Comparison of ENCODE assay signal across 9 cellular contexts in genomic region chr2:28408764-28409599, GRCh38. TPM values are rescaled to one million over a fixed set of nuclear protein-coding genes. Genes with fewer than 3 reads are reported as not detected.
DNase-seq lines count a peak whose midpoint lies in the region; ATAC-seq, FAIRE-seq and TF ChIP-seq lines count a peak whose summit lies in the region.
"Had no signal": no experiment of that assay in that cellular context is flagged by ENCODE, and none has a peak within 500 bp of the region (broad histone marks: within the 10 kb centered on the region; RNA-seq: fewer than 3 reads in every experiment).

No MANE protein-coding gene starts in this region.

- POLR2A ChIA-PET in endothelial cell of umbilical vein (lab: Charles Lee): interaction anchor here (0.7 to 2.3 kb wide), 3 partner anchors 13 to 16 kb away, joined by 3 to 15 read pairs (median 4); partner anchors contain the start of gene FOSL2

- intact Hi-C loops in endothelial cell of umbilical vein (cut with micrococcal nuclease): no loop called here

- BruUV-seq in endothelial cell of umbilical vein (replicated peaks; lab: Mats Ljungman, UMichigan): TSS peak; percentile 80

- CTCF ChIA-PET in endothelial cell of umbilical vein (lab: Charles Lee): interaction anchor here (0.7 to 4.7 kb wide), 12 partner anchors 10 to 725 kb away, joined by 3 to 14 read pairs (median 6); no protein-coding TSS in a partner anchor

- H3K27ac ChIP-seq in endothelial cell of umbilical vein (ENCODE audit: insufficient read depth, low read depth, low read length): peak overlapping the region; percentile 79

- H3K36me3 ChIP-seq in endothelial cell of umbilical vein (ENCODE audit: control insufficient read depth in 2 of 2, extremely low read depth in 1 of 2, insufficient read depth in 2 of 2, low read length in 2 of 2): peaks cover 42 to 83% of the 10 kb centered on the region in 2 experiments

- DNase-seq in HCEC 1CT (peak; percentile 86), endothelial cell of umbilical vein (ENCODE audit: low read depth, low spot score) (peak; percentile 88), amygdala (lab: John Stamatoyannopoulos, UW) (no peak), retina (no peak), iPS-NIHi11 (ENCODE audit: low spot score) (no peak)
- peak; percentile 68 to 81 for DNase-seq in activated CD4-positive, alpha-beta T cell treated with anti-CD3 and anti-CD28 coated beads, Interleukin-2, amount 50 U/mL, for 48 hours
- DNase-seq in stimulated activated CD4-positive, alpha-beta T cell treated with anti-CD3 and anti-CD28 coated beads, Interleukin-12 subunit alpha, Interleukin-12 subunit beta, amount 100 ng/mL, for 48 hours (ENCODE audit: low read depth in 2 of 3, low spot score in 1 of 3): peak; percentile 50 to 56 (median 55)

- FAIRE-seq in endothelial cell of umbilical vein (lab: Jason Lieb, UNC): peak; percentile 100

- no peak for ATAC-seq in HG02642 (IDR thresholded peaks at IDR 0.05; ENCODE audit: poor library complexity, unreplicated experiment)

- peaks cover 50% of the 10 kb centered on the region for H3K4me1 ChIP-seq in endothelial cell of umbilical vein (ENCODE audit: control insufficient read depth, extremely low read depth, insufficient read depth, low read length)

- no peak overlapping the region for H3K4me2 ChIP-seq in endothelial cell of umbilical vein (ENCODE audit: insufficient read depth, low read length)

- H4K20me1 ChIP-seq in endothelial cell of umbilical vein (replicated peaks; ENCODE audit: control insufficient read depth, extremely low read depth, insufficient read depth, low read length): peaks cover 3% of the 10 kb centered on the region

- TF ChIP-seq CTCF in endothelial cell of umbilical vein (IDR thresholded peaks at IDR 0.05; ENCODE audit: extremely low read depth in 1 of 2, insufficient read depth in 1 of 2, low read depth in 1 of 2, low read length in 2 of 2): no peak

- peak; percentile 76 for TF ChIP-seq POLR2A in endothelial cell of umbilical vein (IDR thresholded peaks at IDR 0.05; ENCODE audit: low read depth, low read length)

- H3K9me1 ChIP-seq in endothelial cell of umbilical vein (replicated peaks; ENCODE audit: control insufficient read depth, extremely low read depth, insufficient read depth, low read length): no peaks in the 10 kb centered on the region

- peaks cover 64% of the 10 kb centered on the region for H3K79me2 ChIP-seq in endothelial cell of umbilical vein (ENCODE audit: control insufficient read depth, insufficient read depth, low read length)

- no peak overlapping the region for H2AFZ ChIP-seq in endothelial cell of umbilical vein (ENCODE audit: low read depth, low read length)

- no peaks in the 10 kb centered on the region for H3K27me3 ChIP-seq in endothelial cell of umbilical vein (ENCODE audit: control insufficient read depth in 2 of 2, insufficient read depth in 2 of 2, low read length in 2 of 2)
- H3K27me3 ChIP-seq: heart left ventricle had no signal

- no peak overlapping the region for H3K4me3 ChIP-seq in endothelial cell of umbilical vein (replicated peaks in 1 of 3; ENCODE audit: insufficient read depth in 1 of 3, low read depth in 1 of 3, low read length in 3 of 3)
- H3K4me3 ChIP-seq: heart left ventricle had no signal

- peak overlapping the region; percentile 46 for H3K9ac ChIP-seq in endothelial cell of umbilical vein (replicated peaks; ENCODE audit: extremely low read depth, insufficient read depth, low read length)

- no peaks in the 10 kb centered on the region for H3K9me3 ChIP-seq in endothelial cell of umbilical vein (replicated peaks; ENCODE audit: control insufficient read depth, insufficient read depth, low read length)
- H3K9me3 ChIP-seq: heart left ventricle had no signal

- dilution Hi-C loops in endothelial cell of umbilical vein (cut with MboI; ENCODE audit: extremely low pct_ligation_motif_present, low sequenced_read_pairs): loop anchor here (25.0 kb wide), 1 partner anchor 672 kb away; no protein-coding TSS in a partner anchor

TF ChIP-seq in endothelial cell of umbilical vein, 7 proteins besides CTCF, POLR2A, EP300 and RAD21:
- TF ChIP-seq JUN (IDR thresholded peaks at IDR 0.05; ENCODE audit: borderline replicate concordance, insufficient read depth, insufficient read length, low read depth) (peak; percentile 60), MYC (IDR thresholded peaks at IDR 0.05; ENCODE audit: low read depth, low read length) (peak; percentile 84), POLR2AphosphoS5 (IDR thresholded peaks at IDR 0.05; ENCODE audit: insufficient read depth, low read depth, low read length) (peak; percentile 93), FOS (IDR thresholded peaks at IDR 0.05; ENCODE audit: borderline replicate concordance, insufficient read depth, low read length) (peak; percentile 90), MAX (IDR thresholded peaks at IDR 0.05; ENCODE audit: insufficient read depth, insufficient read length) (peak; percentile 52), GATA2 (IDR thresholded peaks at IDR 0.05; ENCODE audit: insufficient read depth, insufficient read length, low read depth, low read length) (no peak), EZH2 (IDR thresholded peaks at IDR 0.05; ENCODE audit: borderline replicate concordance, low read depth, low read length, severe bottlenecking) (no peak)

RNA-seq across cellular contexts. Expression of gene FOSL2, which starts 16.3 kb away (rescaled TPM):
- 83.7 and 85.3 TPM in 2 replicates for total RNA-seq in endothelial cell of umbilical vein
- polyA plus RNA-seq in endothelial cell of umbilical vein: 43.9 and 45.2 TPM in 2 replicates
- 36.0 and 46.5 TPM in 2 replicates for polyA plus RNA-seq in endothelial cell of umbilical vein (2011; cell fraction: cytosol; rRNA removed)
- polyA plus RNA-seq in endothelial cell of umbilical vein (2011; cell fraction: nucleus; rRNA removed): 94.5 and 112 TPM in 2 replicates
- polyA plus RNA-seq in endothelial cell of umbilical vein (2012): 45.7 and 56.4 TPM in 2 replicates
- 94.9 and 98.0 TPM in 2 replicates for polyA minus RNA-seq in endothelial cell of umbilical vein
- polyA minus RNA-seq in endothelial cell of umbilical vein (2011; cell fraction: cytosol; rRNA and poly(A)+ RNA removed): 59.2 TPM
- 84.0 and 105 TPM in 2 replicates for polyA minus RNA-seq in endothelial cell of umbilical vein (2011; cell fraction: nucleus; rRNA and poly(A)+ RNA removed)

Comparison
In these comparisons a context has a peak if more than half of its experiments do, and no peak if none do; other contexts are left out.
1. DNase-seq: peak in HCEC 1CT (single experiment), activated CD4-positive, alpha-beta T cell treated with anti-CD3 and anti-CD28 coated beads, Interleukin-2, amount 50 U/mL, for 48 hours (2 of 2), endothelial cell of umbilical vein (single experiment) and stimulated activated CD4-positive, alpha-beta T cell treated with anti-CD3 and anti-CD28 coated beads, Interleukin-12 subunit alpha, Interleukin-12 subunit beta, amount 100 ng/mL, for 48 hours (3 of 3); none in amygdala (0 of 56), retina (single experiment) and iPS-NIHi11 (single experiment).